Comparison of ENCODE assay signal across 10 cellular contexts in genomic region chrX:69152398-69152797, GRCh38. TPM values are rescaled to one million over a fixed set of nuclear protein-coding genes. Genes with fewer than 3 reads are reported as not detected.
DNase-seq lines count a peak whose midpoint lies in the region; ATAC-seq and TF ChIP-seq lines count a peak whose summit lies in the region.
"Had no signal": no experiment of that assay in that cellular context is flagged by ENCODE, and none has a peak within 500 bp of the region (broad histone marks: within the 10 kb centered on the region; RNA-seq: fewer than 3 reads in every experiment).

No MANE protein-coding gene starts in this region.

- H3K27me3 ChIP-seq in adrenal gland: peaks cover 22% of the 10 kb centered on the region
- no peaks in the 10 kb centered on the region for H3K27me3 ChIP-seq in CD4-positive, alpha-beta T cell (ENCODE audit: control insufficient read depth, insufficient read depth, low read length)

- POLR2A ChIA-PET in RWPE1 (lab: Yijun Ruan, JAX; ENCODE audit: low non-redundant PET): no interaction called here
- POLR2A ChIA-PET in CD4-positive, alpha-beta T cell (lab: Charles Lee): no interaction called here

- TF ChIP-seq POLR2A in adrenal gland (IDR thresholded peaks at IDR 0.05): no peak

- peak; percentile 50 for DNase-seq in CD14-positive monocyte (ENCODE audit: low spot score)
- DNase-seq in LoVo (ENCODE audit: low spot score): peak; percentile 32
- peak; percentile 35 to 75 (median 66) for DNase-seq in adrenal gland
- peak; percentile 64 for DNase-seq in mesenteric fat pad (ENCODE audit: low spot score)
- DNase-seq in RWPE1 (ENCODE audit: low spot score): no peak
- no peak for DNase-seq in CD4-positive, alpha-beta T cell
- no peak for DNase-seq in endothelial cell (ENCODE audit: low spot score)
- DNase-seq in stimulated activated effector memory CD8-positive, alpha-beta T cell treated with anti-CD3 and anti-CD28 coated beads, Interleukin-12 subunit alpha, Interleukin-12 subunit beta, amount 100 ng/mL, for 72 hours (ENCODE audit: low spot score in 2 of 2): no peak

- H3K4me3 Mint-ChIP-seq in CD14-positive monocyte (no peak overlapping the region), endothelial cell (ENCODE audit: unreplicated experiment) (no peak overlapping the region)
- H3K4me3 Mint-ChIP-seq in CD4-positive, alpha-beta T cell: no peak overlapping the region
- no peak overlapping the region for H3K4me3 Mint-ChIP-seq in stimulated activated effector memory CD8-positive, alpha-beta T cell treated with anti-CD3 and anti-CD28 coated beads, Interleukin-12 subunit alpha, Interleukin-12 subunit beta, amount 100 ng/mL, for 72 hours
- H3K4me3 Mint-ChIP-seq: stimulated activated memory B cell treated with anti-CD40 and anti-IgM and Interleukin-4, amounts not matched to agents 10 μg/mL and 1 μg/mL and 100 μg/mL, for 72 hours had no signal

- H3K27me3 Mint-ChIP-seq in CD14-positive monocyte (ENCODE audit: low read depth in 3 of 3): peaks cover 10 to 30% (median 11%) of the 10 kb centered on the region in 3 donors
- H3K27me3 Mint-ChIP-seq in CD4-positive, alpha-beta T cell: peaks cover 5% of the 10 kb centered on the region
- H3K27me3 Mint-ChIP-seq in endothelial cell (ENCODE audit: unreplicated experiment): no peaks in the 10 kb centered on the region
- H3K27me3 Mint-ChIP-seq: stimulated activated memory B cell treated with anti-CD40 and anti-IgM and Interleukin-4, amounts not matched to agents 10 μg/mL and 1 μg/mL and 100 μg/mL, for 72 hours had no signal

- H3K27ac ChIP-seq in adrenal gland (peak overlapping the region in 1 of 5 donors; percentile 9), RWPE1 (no peak overlapping the region)
- H3K27ac ChIP-seq in CD4-positive, alpha-beta T cell (ENCODE audit: low read depth, low read length): no peak overlapping the region
- H3K27ac ChIP-seq: breast epithelium had no signal

- H3K27ac Mint-ChIP-seq in CD14-positive monocyte (peak overlapping the region in 2 of 7 donors; percentile 52 to 79), endothelial cell (ENCODE audit: unreplicated experiment) (no peak overlapping the region)
- no peak overlapping the region for H3K27ac Mint-ChIP-seq in CD4-positive, alpha-beta T cell
- H3K27ac Mint-ChIP-seq in stimulated activated effector memory CD8-positive, alpha-beta T cell treated with anti-CD3 and anti-CD28 coated beads, Interleukin-12 subunit alpha, Interleukin-12 subunit beta, amount 100 ng/mL, for 72 hours: no peak overlapping the region
- H3K27ac Mint-ChIP-seq: stimulated activated memory B cell treated with anti-CD40 and anti-IgM and Interleukin-4, amounts not matched to agents 10 μg/mL and 1 μg/mL and 100 μg/mL, for 72 hours had no signal

- no peaks in the 10 kb centered on the region for H3K9me3 ChIP-seq in adrenal gland (replicated peaks in 1 of 3)
- H3K9me3 ChIP-seq in CD4-positive, alpha-beta T cell (ENCODE audit: control insufficient read depth, low read length): no peaks in the 10 kb centered on the region
- H3K9me3 ChIP-seq: breast epithelium had no signal

- no peak for ATAC-seq in CD4-positive, alpha-beta T cell (ENCODE audit: poor library complexity)
- ATAC-seq in stimulated activated effector memory CD8-positive, alpha-beta T cell treated with anti-CD3 and anti-CD28 coated beads, Interleukin-12 subunit alpha, Interleukin-12 subunit beta, amount 100 ng/mL, for 72 hours: no peak
- ATAC-seq: stimulated activated memory B cell treated with anti-CD40 and anti-IgM and Interleukin-4, amounts not matched to agents 10 μg/mL and 1 μg/mL and 100 μg/mL, for 72 hours had no signal

- no peaks in the 10 kb centered on the region for H3K36me3 ChIP-seq in adrenal gland (replicated peaks in 1 of 2)
- H3K36me3 ChIP-seq: breast epithelium had no signal

- H3K4me1 Mint-ChIP-seq in CD14-positive monocyte (peaks cover 9% of the 10 kb centered on the region), endothelial cell (ENCODE audit: unreplicated experiment) (no peaks in the 10 kb centered on the region)
- H3K4me1 Mint-ChIP-seq in CD4-positive, alpha-beta T cell (ENCODE audit: low read depth): no peaks in the 10 kb centered on the region
- no peaks in the 10 kb centered on the region for H3K4me1 Mint-ChIP-seq in stimulated activated effector memory CD8-positive, alpha-beta T cell treated with anti-CD3 and anti-CD28 coated beads, Interleukin-12 subunit alpha, Interleukin-12 subunit beta, amount 100 ng/mL, for 72 hours
- H3K4me1 Mint-ChIP-seq: stimulated activated memory B cell treated with anti-CD40 and anti-IgM and Interleukin-4, amounts not matched to agents 10 μg/mL and 1 μg/mL and 100 μg/mL, for 72 hours had no signal

- no peaks in the 10 kb centered on the region for H3K4me1 ChIP-seq in adrenal gland (replicated peaks in 1 of 2)
- H3K4me1 ChIP-seq: breast epithelium had no signal

- CTCF ChIA-PET in RWPE1 (lab: Yijun Ruan, JAX): interaction anchor here (0.6 kb wide), 1 partner anchor 36 kb away, joined by 3 read pairs; no protein-coding TSS in a partner anchor
- CTCF ChIA-PET in CD4-positive, alpha-beta T cell (lab: Charles Lee): no interaction called here

- intact Hi-C loops in CD14-positive monocyte (cut with micrococcal nuclease) (no loop called here), adrenal gland (cut with DNase I) (no loop called here)
- intact Hi-C loops in CD4-positive, alpha-beta T cell (cut with DNase I, micrococcal nuclease): loop anchor here in 1 of 2 experiments (10.0 kb wide), 1 partner anchor 132 kb away; no protein-coding TSS in a partner anchor

- no peak for TF ChIP-seq CTCF in CD14-positive monocyte (IDR thresholded peaks at IDR 0.05)
- TF ChIP-seq CTCF in adrenal gland (IDR thresholded peaks at IDR 0.05): no peak
- no peak for TF ChIP-seq CTCF in RWPE1 (conservative IDR thresholded peaks at IDR 0.05; ENCODE audit: low read depth)
- TF ChIP-seq CTCF in CD4-positive, alpha-beta T cell (IDR thresholded peaks at IDR 0.05): no peak
- TF ChIP-seq CTCF in endothelial cell (IDR thresholded peaks at IDR 0.05; ENCODE audit: unreplicated experiment): no peak

- H3K4me3 ChIP-seq in adrenal gland: no peak overlapping the region
- H3K4me3 ChIP-seq: breast epithelium had no signal

- WGBS in adrenal gland, 4 donors: 4 to 15% (median 8%) methylated on average over 1 of the region's 1 CpG; no CpG with 5 or more reads in 1 of the 4 donors

- no peaks in the 10 kb centered on the region for H3K36me3 Mint-ChIP-seq in CD14-positive monocyte
- H3K36me3 Mint-ChIP-seq in CD4-positive, alpha-beta T cell (ENCODE audit: low read depth): no peaks in the 10 kb centered on the region
- no peaks in the 10 kb centered on the region for H3K36me3 Mint-ChIP-seq in endothelial cell (ENCODE audit: low read depth, unreplicated experiment)
- no peaks in the 10 kb centered on the region for H3K36me3 Mint-ChIP-seq in stimulated activated effector memory CD8-positive, alpha-beta T cell treated with anti-CD3 and anti-CD28 coated beads, Interleukin-12 subunit alpha, Interleukin-12 subunit beta, amount 100 ng/mL, for 72 hours
- H3K36me3 Mint-ChIP-seq: stimulated activated memory B cell treated with anti-CD40 and anti-IgM and Interleukin-4, amounts not matched to agents 10 μg/mL and 1 μg/mL and 100 μg/mL, for 72 hours had no signal

- H3K9me3 Mint-ChIP-seq in CD14-positive monocyte (peaks cover 0 to 2% (median 0%) of the 10 kb centered on the region in 7 donors), endothelial cell (ENCODE audit: unreplicated experiment) (no peaks in the 10 kb centered on the region)
- no peaks in the 10 kb centered on the region for H3K9me3 Mint-ChIP-seq in CD4-positive, alpha-beta T cell
- H3K9me3 Mint-ChIP-seq in stimulated activated effector memory CD8-positive, alpha-beta T cell treated with anti-CD3 and anti-CD28 coated beads, Interleukin-12 subunit alpha, Interleukin-12 subunit beta, amount 100 ng/mL, for 72 hours: no peaks in the 10 kb centered on the region
- H3K9me3 Mint-ChIP-seq: stimulated activated memory B cell treated with anti-CD40 and anti-IgM and Interleukin-4, amounts not matched to agents 10 μg/mL and 1 μg/mL and 100 μg/mL, for 72 hours had no signal

RNA-seq across cellular contexts. Expression of gene PJA1, which starts 12.9 kb away (rescaled TPM):
- polyA plus RNA-seq in CD14-positive monocyte (10 to 100 TPM in 1 of 2 donors, 1 to 10 TPM in 1; 8.8 to 11.6 TPM), adrenal gland (10 to 100 TPM in 1 of 3 donors, 1 to 10 TPM in 2; 4.7 to 46.1 (median 7.3) TPM)
- total RNA-seq in adrenal gland (10 to 100 TPM; 16.7 to 27.6 (median 23.4) TPM), mesenteric fat pad (57.6 TPM), endothelial cell (ENCODE audit: unreplicated experiment) (11.3 TPM)
- total RNA-seq in CD4-positive, alpha-beta T cell: 10 to 100 TPM; 36.5 to 37.6 TPM

Comparison
In these comparisons a context has a peak if more than half of its experiments do, and no peak if none do; other contexts are left out.
1. DNase-seq: peak in CD14-positive monocyte (single experiment), LoVo (single experiment), adrenal gland (7 of 7) and mesenteric fat pad (single experiment); none in RWPE1 (single experiment), CD4-positive, alpha-beta T cell (0 of 10), endothelial cell (single experiment) and stimulated activated effector memory CD8-positive, alpha-beta T cell treated with anti-CD3 and anti-CD28 coated beads, Interleukin-12 subunit alpha, Interleukin-12 subunit beta, amount 100 ng/mL, for 72 hours (0 of 2).